ENCODE assay signal across 3 cellular contexts in the genomic region with DNA sequence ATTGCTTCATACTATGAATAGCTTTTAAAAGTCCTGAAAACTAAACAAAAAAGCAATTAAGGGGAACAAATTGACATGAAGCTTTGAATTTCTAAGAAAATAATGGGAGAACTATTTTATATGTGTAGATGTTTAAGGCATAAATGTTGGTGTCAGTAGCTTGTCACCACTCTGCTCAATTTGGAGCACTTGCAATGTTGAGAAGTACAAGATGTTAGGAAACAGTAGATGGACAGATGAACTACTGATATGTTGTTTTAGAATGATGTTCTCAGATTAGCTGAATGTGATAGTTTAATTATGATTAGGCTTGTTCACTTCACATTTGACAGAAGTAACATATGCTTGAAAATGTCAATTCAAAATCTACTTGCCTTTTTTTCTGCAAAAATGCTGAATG.
"Had no signal": no experiment of that assay in that cellular context is flagged by ENCODE, and none has a peak within 500 bp of the region (broad histone marks: within the 10 kb centered on the region; RNA-seq: fewer than 3 reads in every experiment).

No MANE protein-coding gene starts in this region.

- DNase-seq: GDM1, GF-D8 had no signal

- H3K4me3 ChIP-seq: GM12878 had no signal
